In genomic region chrX:65536291-65536690, GRCh38 we compare ENCODE assay signal across 20 cellular contexts.
"Had no signal": no experiment of that assay in that cellular context is flagged by ENCODE, and none has a peak within 500 bp of the region (broad histone marks: within the 10 kb centered on the region; RNA-seq: fewer than 3 reads in every experiment).

No MANE protein-coding gene starts in this region.

- DNase-seq: activated CD4-positive, alpha-beta T cell treated with anti-CD3 and anti-CD28 coated beads, Interleukin-2, amount 10 ng/mL, durations not matched to agents 24 days and 14 days; activated CD4-positive, CD25-positive, alpha-beta regulatory T cell; activated CD8-positive, alpha-beta memory T cell treated with anti-CD3 and anti-CD28 coated beads, Interleukin-2, amount 50 U/mL, for 48 hours; activated CD8-positive, alpha-beta T cell treated with anti-CD3 and anti-CD28 coated beads, Interleukin-2, amount 10 ng/mL, durations not matched to agents 7 days and 5 days; activated gamma-delta T cell; activated T-cell treated with anti-CD3 and anti-CD28 coated beads, Interleukin-2, amount 50 U/mL, for 72 hours; hippocampal formation; nephron progenitor cell; occipital lobe; right cardiac atrium; small intestine; stimulated activated CD4-positive, alpha-beta T cell treated with anti-CD3 and anti-CD28 coated beads, Interleukin-4, amount 100 ng/mL, for 24 hours; stimulated activated naive CD4-positive, alpha-beta T cell; tibial artery; uterus had no signal

- H3K9me3 Mint-ChIP-seq: activated CD4-positive, alpha-beta T cell treated with anti-CD3 and anti-CD28 coated beads, Interleukin-2, amount 10 ng/mL, durations not matched to agents 24 days and 14 days; activated naive CD4-positive, alpha-beta T cell treated with anti-CD3 and anti-CD28 coated beads, Interleukin-2, amount 50 U/mL, for 72 hours; activated T-cell treated with anti-CD3 and anti-CD28 coated beads, Interleukin-2, amount 50 U/mL, for 72 hours; central memory CD8-positive, alpha-beta T cell had no signal

- H3K4me3 Mint-ChIP-seq: activated CD4-positive, alpha-beta T cell treated with anti-CD3 and anti-CD28 coated beads, Interleukin-2, amount 10 ng/mL, durations not matched to agents 24 days and 14 days; activated CD8-positive, alpha-beta T cell treated with anti-CD3 and anti-CD28 coated beads, Interleukin-2, amount 10 ng/mL, durations not matched to agents 7 days and 5 days; activated T-cell treated with anti-CD3 and anti-CD28 coated beads, Interleukin-2, amount 50 U/mL, for 72 hours; central memory CD8-positive, alpha-beta T cell; nephron progenitor cell had no signal

- H3K27me3 ChIP-seq: esophagus muscularis mucosa, tibial artery, uterus had no signal

- H3K36me3 ChIP-seq: uterus had no signal

- H3K4me3 ChIP-seq: coronary artery, esophagus muscularis mucosa, tibial artery, uterus had no signal

- H3K9me3 ChIP-seq: esophagus muscularis mucosa, tibial artery, uterus had no signal

- ATAC-seq: activated CD8-positive, alpha-beta T cell treated with anti-CD3 and anti-CD28 coated beads, Interleukin-2, amount 10 ng/mL, durations not matched to agents 7 days and 5 days; activated naive CD4-positive, alpha-beta T cell treated with anti-CD3 and anti-CD28 coated beads, Interleukin-2, amount 50 U/mL, for 72 hours; activated T-cell treated with anti-CD3 and anti-CD28 coated beads, Interleukin-2, amount 50 U/mL, for 72 hours; right cardiac atrium had no signal

- H3K27me3 Mint-ChIP-seq: activated CD4-positive, alpha-beta T cell treated with anti-CD3 and anti-CD28 coated beads, Interleukin-2, amount 10 ng/mL, durations not matched to agents 24 days and 14 days; central memory CD8-positive, alpha-beta T cell; progenitor cell of endocrine pancreas had no signal

- H3K27ac Mint-ChIP-seq: activated CD4-positive, alpha-beta T cell treated with anti-CD3 and anti-CD28 coated beads, Interleukin-2, amount 10 ng/mL, durations not matched to agents 24 days and 14 days; activated CD8-positive, alpha-beta T cell treated with anti-CD3 and anti-CD28 coated beads, Interleukin-2, amount 10 ng/mL, durations not matched to agents 7 days and 5 days; activated naive CD4-positive, alpha-beta T cell treated with anti-CD3 and anti-CD28 coated beads, Interleukin-2, amount 50 U/mL, for 72 hours; activated T-cell treated with anti-CD3 and anti-CD28 coated beads, Interleukin-2, amount 50 U/mL, for 72 hours; nephron progenitor cell; progenitor cell of endocrine pancreas had no signal

- H3K4me1 ChIP-seq: uterus had no signal
